14 cellular contexts compared by ENCODE assay signal in genomic region chr16:11218324-11218962, GRCh38. TPM values are rescaled to one million over a fixed set of nuclear protein-coding genes. Genes with fewer than 3 reads are reported as not detected.
DNase-seq lines count a peak whose midpoint lies in the region; ATAC-seq and TF ChIP-seq lines count a peak whose summit lies in the region.
"Had no signal": no experiment of that assay in that cellular context is flagged by ENCODE, and none has a peak within 500 bp of the region (broad histone marks: within the 10 kb centered on the region; RNA-seq: fewer than 3 reads in every experiment).

No MANE protein-coding gene starts in this region.

- no peak overlapping the region for H3K27ac Mint-ChIP-seq in chondrocyte (ENCODE audit: unreplicated experiment)
- H3K27ac Mint-ChIP-seq in osteocyte (ENCODE audit: unreplicated experiment): no peak overlapping the region
- H3K27ac Mint-ChIP-seq: activated T-helper 17 cell treated with anti-CD3 and anti-CD28 coated beads, Interleukin-2, amount 50 U/mL, for 72 hours had no signal

- no peak overlapping the region for H3K4me3 Mint-ChIP-seq in chondrocyte (ENCODE audit: unreplicated experiment)
- H3K4me3 Mint-ChIP-seq in osteocyte (ENCODE audit: unreplicated experiment): no peak overlapping the region
- H3K4me3 Mint-ChIP-seq: activated T-helper 17 cell treated with anti-CD3 and anti-CD28 coated beads, Interleukin-2, amount 50 U/mL, for 72 hours had no signal

- H3K36me3 Mint-ChIP-seq in chondrocyte (ENCODE audit: low read depth) (peaks cover 5% of the 10 kb centered on the region), osteocyte (ENCODE audit: unreplicated experiment) (no peaks in the 10 kb centered on the region)

- H3K4me1 Mint-ChIP-seq in chondrocyte (ENCODE audit: low read depth): no peaks in the 10 kb centered on the region
- H3K4me1 Mint-ChIP-seq in osteocyte (ENCODE audit: unreplicated experiment): no peaks in the 10 kb centered on the region

- peak; percentile 41 for DNase-seq in ELR (ENCODE audit: low read depth)
- no peak for DNase-seq in chondrocyte (ENCODE audit: low spot score)
- no peak for DNase-seq in osteocyte (ENCODE audit: extremely low spot score, unreplicated experiment)
- no peak for DNase-seq in NCI-H2196 treated with DMSO at 0.1 percent for 48 hours (lab: John Stamatoyannopoulos, UW; ENCODE audit: unreplicated experiment)
- DNase-seq in cerebellar cortex (ENCODE audit: low spot score): no peak
- DNase-seq in NCI-H2171 (lab: John Stamatoyannopoulos, UW): no peak
- DNase-seq: effector memory CD4-positive, alpha-beta T cell; left colon; NCI-H2171 treated with DMSO at 0.1 percent for 48 hours; stimulated activated naive CD4-positive, alpha-beta T cell treated with Interleukin-2 at 50 U/mL for 16 hours had no signal

- H3K9me3 Mint-ChIP-seq in chondrocyte (ENCODE audit: low read depth): peaks cover 18% of the 10 kb centered on the region
- peaks cover 6% of the 10 kb centered on the region for H3K9me3 Mint-ChIP-seq in osteocyte (ENCODE audit: unreplicated experiment)

- TF ChIP-seq CTCF in LNCAP (IDR thresholded peaks at IDR 0.05) (peak; percentile 45), chondrocyte (IDR thresholded peaks at IDR 0.05) (peak; percentile 71), osteocyte (IDR thresholded peaks at IDR 0.05) (peak; percentile 51)

- H3K27me3 Mint-ChIP-seq in chondrocyte (ENCODE audit: low read depth) (no peaks in the 10 kb centered on the region), osteocyte (ENCODE audit: unreplicated experiment) (no peaks in the 10 kb centered on the region)
- H3K27me3 Mint-ChIP-seq: activated T-helper 17 cell treated with anti-CD3 and anti-CD28 coated beads, Interleukin-2, amount 50 U/mL, for 72 hours had no signal

- ATAC-seq in GM21619 (IDR thresholded peaks at IDR 0.05; ENCODE audit: unreplicated experiment): no peak
- ATAC-seq: left colon had no signal

RNA-seq across cellular contexts. Expression of gene SOCS1, which starts 37.6 kb away (rescaled TPM):
- total RNA-seq in chondrocyte (2.7 to 4.6 TPM (median 3.6 TPM) in 3 replicates), osteocyte (9.7 and 10.6 TPM in 2 replicates)

RNA-seq across cellular contexts. Expression of gene TNP2, which starts 50.7 kb away (rescaled TPM):
- not detected in 3 replicates for total RNA-seq in chondrocyte
- not detected in 2 replicates for total RNA-seq in osteocyte
- total RNA-seq: activated T-helper 17 cell treated with anti-CD3 and anti-CD28 coated beads, Interleukin-2, amount 50 U/mL, for 72 hours; left colon; skeletal muscle tissue had no signal

RNA-seq across cellular contexts. Expression of gene PRM3, which starts 55.0 kb away (rescaled TPM):
- not detected in 3 replicates for total RNA-seq in chondrocyte
- total RNA-seq in osteocyte: not detected in 2 replicates
- total RNA-seq: activated T-helper 17 cell treated with anti-CD3 and anti-CD28 coated beads, Interleukin-2, amount 50 U/mL, for 72 hours; left colon; skeletal muscle tissue had no signal

RNA-seq across cellular contexts. Expression of gene PRM2, which starts 57.8 kb away (rescaled TPM):
- total RNA-seq in chondrocyte (not detected in 3 replicates), osteocyte (not detected in 2 replicates)
- total RNA-seq: activated T-helper 17 cell treated with anti-CD3 and anti-CD28 coated beads, Interleukin-2, amount 50 U/mL, for 72 hours; left colon; skeletal muscle tissue had no signal
